ENCODE assay signal across 8 cellular contexts in the genomic region with DNA sequence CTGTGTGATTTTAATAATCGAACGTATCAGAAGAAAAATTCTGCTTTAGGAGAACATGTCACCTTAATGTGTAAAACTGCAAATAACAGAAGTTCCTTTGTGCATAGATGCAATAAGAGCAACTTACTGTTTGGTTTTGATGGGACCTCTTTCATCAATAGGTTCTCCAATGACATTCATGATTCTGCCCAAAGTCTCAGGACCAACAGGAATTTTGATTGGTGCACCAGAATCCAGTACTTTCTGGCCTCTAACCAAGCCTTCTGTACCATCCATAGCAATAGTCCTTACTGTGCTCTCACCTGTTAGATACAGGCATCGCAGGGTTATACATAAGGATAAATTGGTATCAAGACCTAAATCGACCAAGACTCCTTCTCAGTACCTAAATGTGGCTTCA. TPM values are rescaled to one million over a fixed set of nuclear protein-coding genes. Genes with fewer than 3 reads are reported as not detected.
DNase-seq lines count a peak whose midpoint lies in the region; FAIRE-seq and TF ChIP-seq lines count a peak whose summit lies in the region.

No MANE protein-coding gene starts in this region.

- peak overlapping the region; percentile 79 to 99 (median 93) for H3K4me3 Mint-ChIP-seq in CD8-positive, alpha-beta memory T cell

- H3K27ac Mint-ChIP-seq in CD8-positive, alpha-beta memory T cell = peak overlapping the region; percentile 76 to 100 (median 98)

- CTCF ChIA-PET in CD8-positive, alpha-beta memory T cell (lab: Charles Lee) = interaction anchor here (1.3 to 2.0 kb wide), 3 partner anchors 8 to 40 kb away, joined by 5 to 15 read pairs (median 10); no protein-coding TSS in a partner anchor
- CTCF ChIA-PET in endothelial cell of umbilical vein (lab: Charles Lee) = interaction anchor here (0.6 to 1.3 kb wide), 2 partner anchors 354 to 357 kb away, joined by 3 read pairs; no protein-coding TSS in a partner anchor

- H3K9me3 Mint-ChIP-seq in CD8-positive, alpha-beta memory T cell = no peaks in the 10 kb centered on the region

- POLR2A ChIA-PET in CD8-positive, alpha-beta memory T cell (lab: Charles Lee) = interaction anchor here (0.7 to 3.3 kb wide), 3 partner anchors 9 to 34 kb away, joined by 3 to 54 read pairs (median 33); partner anchors contain the start of gene BAZ2A
- POLR2A ChIA-PET in endothelial cell of umbilical vein (lab: Charles Lee) = interaction anchor here (1.3 kb wide), 1 partner anchor 8 kb away, joined by 9 read pairs; no protein-coding TSS in a partner anchor

- H3K27me3 Mint-ChIP-seq in CD8-positive, alpha-beta memory T cell = no peaks in the 10 kb centered on the region

- H3K4me2 ChIP-seq in OCI-LY3 (ENCODE audit: low read length) = peak overlapping the region; percentile 99
- H3K4me2 ChIP-seq in endothelial cell of umbilical vein (ENCODE audit: insufficient read depth, low read length) = peak overlapping the region; percentile 92

- H3K4me1 Mint-ChIP-seq in CD8-positive, alpha-beta memory T cell = peaks cover 31 to 43% (median 43%) of the 10 kb centered on the region in 3 donors

- no peaks in the 10 kb centered on the region for H3K27me3 ChIP-seq in CD8-positive, alpha-beta memory T cell (ENCODE audit: insufficient read depth, low read length, poor library complexity, severe bottlenecking)
- H3K27me3 ChIP-seq in OCI-LY3 (ENCODE audit: low read depth, low read length) (no peaks in the 10 kb centered on the region), endothelial cell of umbilical vein (ENCODE audit: control insufficient read depth in 2 of 2, insufficient read depth in 2 of 2, low read length in 2 of 2) (no peaks in the 10 kb centered on the region), neutrophil (no peaks in the 10 kb centered on the region)

- H4K20me1 ChIP-seq in OCI-LY3 (ENCODE audit: insufficient read depth, low read length) = peaks cover 17% of the 10 kb centered on the region
- H4K20me1 ChIP-seq in endothelial cell of umbilical vein (replicated peaks; ENCODE audit: control insufficient read depth, extremely low read depth, insufficient read depth, low read length) = peaks cover 6% of the 10 kb centered on the region

- FAIRE-seq in endothelial cell of umbilical vein (lab: Jason Lieb, UNC) = no peak

- H2AFZ ChIP-seq in OCI-LY3 (ENCODE audit: low read depth, low read length) (no peak overlapping the region), endothelial cell of umbilical vein (ENCODE audit: low read depth, low read length) (no peak overlapping the region)

- no peak for DNase-seq in CD8-positive, alpha-beta memory T cell
- DNase-seq in endothelial cell of umbilical vein (ENCODE audit: low read depth, low spot score) (peak; percentile 24), AG20443 (ENCODE audit: low spot score) (no peak), SHP77 treated with DMSO at 0.1 percent for 48 hours (lab: John Stamatoyannopoulos, UW) (no peak), RPMI8226 (no peak)
- no peak for DNase-seq in effector CD4-positive, alpha-beta T cell

- no peaks in the 10 kb centered on the region for H3K9me1 ChIP-seq in endothelial cell of umbilical vein (replicated peaks; ENCODE audit: control insufficient read depth, extremely low read depth, insufficient read depth, low read length)

- peaks cover 51% of the 10 kb centered on the region for H3K79me2 ChIP-seq in OCI-LY3 (ENCODE audit: low read length)
- H3K79me2 ChIP-seq in endothelial cell of umbilical vein (ENCODE audit: control insufficient read depth, insufficient read depth, low read length) = peaks cover 45% of the 10 kb centered on the region

- intact Hi-C loops in endothelial cell of umbilical vein (cut with micrococcal nuclease) = no loop called here

- no peak for TF ChIP-seq POLR2A in endothelial cell of umbilical vein (IDR thresholded peaks at IDR 0.05; ENCODE audit: low read depth, low read length)

- BruUV-seq in endothelial cell of umbilical vein (replicated peaks; lab: Mats Ljungman, UMichigan) = no TSS peak

- H3K36me3 Mint-ChIP-seq in CD8-positive, alpha-beta memory T cell = peaks cover 7 to 55% (median 18%) of the 10 kb centered on the region in 3 donors

- H3K27ac ChIP-seq in CD8-positive, alpha-beta memory T cell (ENCODE audit: low read depth, low read length) = peak overlapping the region; percentile 98
- no peak overlapping the region for H3K27ac ChIP-seq in OCI-LY3 (ENCODE audit: low read length)
- no peak overlapping the region for H3K27ac ChIP-seq in endothelial cell of umbilical vein (ENCODE audit: insufficient read depth, low read depth, low read length)
- H3K27ac ChIP-seq in neutrophil = peak overlapping the region; percentile 83

- H3K9ac ChIP-seq in OCI-LY3 (ENCODE audit: low read length) (peak overlapping the region; percentile 98), endothelial cell of umbilical vein (replicated peaks; ENCODE audit: extremely low read depth, insufficient read depth, low read length) (peak overlapping the region; percentile 87)

- peaks cover 27% of the 10 kb centered on the region for H3K36me3 ChIP-seq in CD8-positive, alpha-beta memory T cell (ENCODE audit: insufficient read depth, low read length)
- H3K36me3 ChIP-seq in OCI-LY3 (replicated peaks; ENCODE audit: low read depth, low read length) (peaks cover 36% of the 10 kb centered on the region), endothelial cell of umbilical vein (ENCODE audit: control insufficient read depth in 2 of 2, extremely low read depth in 1 of 2, insufficient read depth in 2 of 2, low read length in 2 of 2) (peaks cover 23 to 28% of the 10 kb centered on the region in 2 experiments), neutrophil (peaks cover 48% of the 10 kb centered on the region)

- H3K4me1 ChIP-seq in CD8-positive, alpha-beta memory T cell (ENCODE audit: insufficient read depth, low read length) = peaks cover 23% of the 10 kb centered on the region
- peaks cover 18% of the 10 kb centered on the region for H3K4me1 ChIP-seq in OCI-LY3 (ENCODE audit: low read length)
- peaks cover 15% of the 10 kb centered on the region for H3K4me1 ChIP-seq in endothelial cell of umbilical vein (ENCODE audit: control insufficient read depth, extremely low read depth, insufficient read depth, low read length)
- peaks cover 17 to 25% of the 10 kb centered on the region in 2 experiments for H3K4me1 ChIP-seq in neutrophil (ENCODE audit: control insufficient read depth in 1 of 2, insufficient read depth in 1 of 2, low read depth in 1 of 2, low read length in 1 of 2)

- H3K9me3 ChIP-seq in CD8-positive, alpha-beta memory T cell (ENCODE audit: low read length) = no peaks in the 10 kb centered on the region
- H3K9me3 ChIP-seq in OCI-LY3 (ENCODE audit: insufficient read depth, low read length) = no peaks in the 10 kb centered on the region
- H3K9me3 ChIP-seq in endothelial cell of umbilical vein (replicated peaks; ENCODE audit: control insufficient read depth, insufficient read depth, low read length) = no peaks in the 10 kb centered on the region
- no peaks in the 10 kb centered on the region for H3K9me3 ChIP-seq in neutrophil

- TF ChIP-seq CTCF in OCI-LY3 (IDR thresholded peaks at IDR 0.05; ENCODE audit: low read depth, low read length) (no peak), endothelial cell of umbilical vein (IDR thresholded peaks at IDR 0.05; ENCODE audit: extremely low read depth in 1 of 2, insufficient read depth in 1 of 2, low read depth in 1 of 2, low read length in 2 of 2) (no peak), neutrophil (IDR thresholded peaks at IDR 0.05) (no peak)

- dilution Hi-C loops in endothelial cell of umbilical vein (cut with MboI; ENCODE audit: extremely low pct_ligation_motif_present, low sequenced_read_pairs) = no loop called here

- H3K4me3 ChIP-seq in CD8-positive, alpha-beta memory T cell (ENCODE audit: low read length) = peak overlapping the region; percentile 100
- H3K4me3 ChIP-seq in OCI-LY3 (ENCODE audit: low read length) (peak overlapping the region; percentile 92), endothelial cell of umbilical vein (replicated peaks in 1 of 3; ENCODE audit: insufficient read depth in 1 of 3, low read depth in 1 of 3, low read length in 3 of 3) (peak overlapping the region; percentile 72 to 86 (median 84)), neutrophil (ENCODE audit: low read depth in 1 of 2, low read length in 1 of 2) (peak overlapping the region; percentile 77 to 79)

TF ChIP-seq in endothelial cell of umbilical vein, 7 proteins besides CTCF, POLR2A, EP300 and RAD21 (continues in another document):
- TF ChIP-seq POLR2AphosphoS5 (IDR thresholded peaks at IDR 0.05; ENCODE audit: insufficient read depth, low read depth, low read length) = no peak

RNA-seq across cellular contexts. Expression of gene ATP5F1B, which starts 1.1 kb away (rescaled TPM):
- total RNA-seq in CD8-positive, alpha-beta memory T cell = 100 to 1,000 TPM; 925 to 960 TPM
- polyA plus RNA-seq in CD8-positive, alpha-beta memory T cell = 828 TPM
- total RNA-seq in endothelial cell of umbilical vein = 520 and 590 TPM in 2 replicates
- polyA plus RNA-seq in endothelial cell of umbilical vein = 829 and 941 TPM in 2 replicates
- 770 and 805 TPM in 2 replicates for polyA plus RNA-seq in endothelial cell of umbilical vein (2011; cell fraction: cytosol; rRNA removed)
- polyA plus RNA-seq in endothelial cell of umbilical vein (2011; cell fraction: nucleus; rRNA removed) = 569 and 590 TPM in 2 replicates
- 848 and 969 TPM in 2 replicates for polyA plus RNA-seq in endothelial cell of umbilical vein (2012)
- 1,149 and 1,211 TPM in 2 replicates for polyA minus RNA-seq in endothelial cell of umbilical vein
- polyA minus RNA-seq in endothelial cell of umbilical vein (2011; cell fraction: cytosol; rRNA and poly(A)+ RNA removed) = 887 TPM
- 125 and 191 TPM in 2 replicates for polyA minus RNA-seq in endothelial cell of umbilical vein (2011; cell fraction: nucleus; rRNA and poly(A)+ RNA removed)

RNA-seq across cellular contexts. Expression of gene BAZ2A, which starts 14.5 kb away (rescaled TPM):
- 10 to 100 TPM; 87.3 to 89.1 TPM for total RNA-seq in CD8-positive, alpha-beta memory T cell
- polyA plus RNA-seq in CD8-positive, alpha-beta memory T cell = 36.4 TPM
- total RNA-seq in endothelial cell of umbilical vein = 91.4 and 97.7 TPM in 2 replicates
- polyA plus RNA-seq in endothelial cell of umbilical vein = 49.8 and 56.0 TPM in 2 replicates
- 46.7 and 47.7 TPM in 2 replicates for polyA plus RNA-seq in endothelial cell of umbilical vein (2011; cell fraction: cytosol; rRNA removed)
- 192 and 263 TPM in 2 replicates for polyA plus RNA-seq in endothelial cell of umbilical vein (2011; cell fraction: nucleus; rRNA removed)
- polyA plus RNA-seq in endothelial cell of umbilical vein (2012) = 47.3 and 50.3 TPM in 2 replicates
- 241 and 260 TPM in 2 replicates for polyA minus RNA-seq in endothelial cell of umbilical vein
- polyA minus RNA-seq in endothelial cell of umbilical vein (2011; cell fraction: cytosol; rRNA and poly(A)+ RNA removed) = 43.2 TPM
- 147 and 206 TPM in 2 replicates for polyA minus RNA-seq in endothelial cell of umbilical vein (2011; cell fraction: nucleus; rRNA and poly(A)+ RNA removed)

RNA-seq across cellular contexts. Expression of gene PTGES3, which starts 43.4 kb away (rescaled TPM):
- total RNA-seq in CD8-positive, alpha-beta memory T cell = 100 to 1,000 TPM; 431 to 437 TPM
- 242 TPM for polyA plus RNA-seq in CD8-positive, alpha-beta memory T cell
- 262 and 278 TPM in 2 replicates for total RNA-seq in endothelial cell of umbilical vein
- polyA plus RNA-seq in endothelial cell of umbilical vein = 33.4 and 48.5 TPM in 2 replicates
- 73.3 and 77.3 TPM in 2 replicates for polyA plus RNA-seq in endothelial cell of umbilical vein (2011; cell fraction: cytosol; rRNA removed)
- 37.5 and 49.3 TPM in 2 replicates for polyA plus RNA-seq in endothelial cell of umbilical vein (2011; cell fraction: nucleus; rRNA removed)
- 239 and 400 TPM in 2 replicates for polyA plus RNA-seq in endothelial cell of umbilical vein (2012)
- 21.7 and 27.4 TPM in 2 replicates for polyA minus RNA-seq in endothelial cell of umbilical vein
- 119 TPM for polyA minus RNA-seq in endothelial cell of umbilical vein (2011; cell fraction: cytosol; rRNA and poly(A)+ RNA removed)
- polyA minus RNA-seq in endothelial cell of umbilical vein (2011; cell fraction: nucleus; rRNA and poly(A)+ RNA removed) = 26.1 and 27.9 TPM in 2 replicates

Comparison
In these comparisons a context has a peak if more than half of its experiments do, and no peak if none do; other contexts are left out.
1. H3K27ac ChIP-seq: peak in CD8-positive, alpha-beta memory T cell (single experiment) and neutrophil (single experiment); none in OCI-LY3 (single experiment) and endothelial cell of umbilical vein (single experiment).
2. Peak in every context shown above with its lines, with median percentiles within 50 percentile points of each other: H3K4me3 ChIP-seq.